15 cellular contexts compared by ENCODE assay signal in genomic region chr5:133900498-133901270, GRCh38.
DNase-seq lines count a peak whose midpoint lies in the region; ATAC-seq and TF ChIP-seq lines count a peak whose summit lies in the region.
"Had no signal": no experiment of that assay in that cellular context is flagged by ENCODE, and none has a peak within 500 bp of the region (broad histone marks: within the 10 kb centered on the region; RNA-seq: fewer than 3 reads in every experiment).

No MANE protein-coding gene starts in this region.

- H3K9me3 Mint-ChIP-seq in brain: no peaks in the 10 kb centered on the region
- H3K9me3 Mint-ChIP-seq: CD8-positive, alpha-beta T cell had no signal

- ATAC-seq in HG03378 (IDR thresholded peaks at IDR 0.05; ENCODE audit: unreplicated experiment) (no peak), GM18520 (IDR thresholded peaks at IDR 0.05; ENCODE audit: unreplicated experiment) (no peak)
- ATAC-seq: CD8-positive, alpha-beta T cell had no signal

- H3K27ac ChIP-seq in HEK293 (ENCODE audit: extremely low read depth, low read depth, low read length): no peak overlapping the region
- H3K27ac ChIP-seq: 22Rv1, HL-60 had no signal

- DNase-seq in DMS 273 (lab: John Stamatoyannopoulos, UW; ENCODE audit: unreplicated experiment) (peak; percentile 31), DMS 273 treated with DMSO at 0.1 percent for 48 hours (lab: John Stamatoyannopoulos, UW) (no peak), germinal center (ENCODE audit: low spot score) (no peak)
- DNase-seq: AML-193; C1 segment of cervical spinal cord; CD8-positive, alpha-beta T cell; COR-L47; DMS53; HCEC 1CT had no signal

- H3K9me3 ChIP-seq in HEK293 (ENCODE audit: control insufficient read depth, insufficient read depth, low read depth, low read length): no peaks in the 10 kb centered on the region

- no peak overlapping the region for H3K4me3 ChIP-seq in HEK293 (ENCODE audit: low read depth, low read length)

- H3K36me3 ChIP-seq in HEK293 (ENCODE audit: control insufficient read depth in 2 of 2, insufficient read depth in 1 of 2, low read length in 2 of 2): no peaks in the 10 kb centered on the region

- peaks cover 48% of the 10 kb centered on the region for H3K4me1 Mint-ChIP-seq in brain

- peak overlapping the region in 3 of 5 experiments; percentile 47 to 70 (median 69) for H3K27ac Mint-ChIP-seq in brain
- H3K27ac Mint-ChIP-seq: CD8-positive, alpha-beta T cell had no signal

- H3K27me3 Mint-ChIP-seq in brain: peaks cover 7% of the 10 kb centered on the region

- POLR2A ChIA-PET in HEK293 (lab: Yijun Ruan, JAX): no interaction called here

- H3K36me3 Mint-ChIP-seq in brain: no peaks in the 10 kb centered on the region
- H3K36me3 Mint-ChIP-seq: CD8-positive, alpha-beta T cell had no signal

- TF ChIP-seq CTCF in HEK293 (tag by site-specific recombination; IDR thresholded peaks at IDR 0.05) (no peak), brain (conservative IDR thresholded peaks at IDR 0.05) (no peak)

- H3K4me1 ChIP-seq in HEK293 (ENCODE audit: control insufficient read depth, insufficient read depth, low read length): no peaks in the 10 kb centered on the region

- CTCF ChIA-PET in HEK293 (lab: Yijun Ruan, JAX): no interaction called here

- H3K4me3 Mint-ChIP-seq in brain: no peak overlapping the region
- H3K4me3 Mint-ChIP-seq: CD8-positive, alpha-beta T cell had no signal

TF ChIP-seq in HEK293, 187 proteins besides CTCF, POLR2A, EP300 and RAD21:
- TF ChIP-seq TRIM28 (IDR thresholded peaks at IDR 0.05; ENCODE audit: borderline replicate concordance, low read length) (0 out of 2 replicates have a peak, but pooled peaks have one; percentile 19), ZNF140 (tag by site-specific recombination; IDR thresholded peaks at IDR 0.05) (no peak), ZNF837 (tag by site-specific recombination; IDR thresholded peaks at IDR 0.05) (no peak), ZNF664 (tag by site-specific recombination; IDR thresholded peaks at IDR 0.05) (no peak)
